8 cellular contexts compared by ENCODE assay signal in the genomic region with DNA sequence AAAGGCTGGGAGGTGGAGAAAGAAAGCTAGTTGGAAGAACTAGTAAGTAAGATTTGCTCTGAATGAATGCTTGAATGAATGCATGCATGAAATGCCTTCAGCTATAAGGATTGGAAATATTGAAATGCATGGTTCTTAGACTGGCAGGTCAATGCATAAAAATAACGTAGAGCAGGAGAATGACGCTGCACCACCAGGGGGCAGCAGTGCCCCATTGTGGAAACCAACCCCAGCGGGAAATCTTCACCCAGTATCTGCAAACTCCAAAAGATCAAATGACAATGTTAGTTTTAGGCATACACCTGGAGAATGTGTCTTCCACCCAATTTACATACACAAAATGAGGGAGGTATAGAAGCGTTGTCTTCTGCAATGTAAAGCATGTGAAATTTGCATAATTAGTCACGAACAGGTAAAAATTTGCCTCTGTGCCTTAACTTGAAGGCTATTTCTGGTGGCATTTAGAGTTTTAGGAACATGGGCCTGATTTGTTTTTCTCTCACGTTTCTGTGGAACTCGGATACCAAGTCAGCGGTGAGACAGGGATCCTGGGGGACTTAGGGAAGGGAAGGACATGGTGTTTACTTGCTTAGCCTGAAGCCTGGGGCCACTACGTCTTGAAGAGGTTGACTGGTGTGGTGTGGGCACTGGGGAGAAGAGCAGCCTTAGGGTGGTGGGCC.
DNase-seq lines count a peak whose midpoint lies in the region; ATAC-seq and TF ChIP-seq lines count a peak whose summit lies in the region.

No MANE protein-coding gene starts in this region.

- ATAC-seq in HG02588 (IDR thresholded peaks at IDR 0.05; ENCODE audit: unreplicated experiment) (peak; percentile 60), GM21526 (IDR thresholded peaks at IDR 0.05; ENCODE audit: low FRiP score, unreplicated experiment) (no peak)

- H3K27me3 ChIP-seq in iPS DF 6.9 (ENCODE audit: control insufficient read depth, insufficient read depth, low read length), result no peaks in the 10 kb centered on the region

- DNase-seq in GM12865 (ENCODE audit: low read depth), result peak; percentile 68
- peak; percentile 47 to 81 (median 73) for DNase-seq in NCI-H1417 (lab: John Stamatoyannopoulos, UW)
- DNase-seq in T-helper 22 cell (ENCODE audit: low read depth), result peak; percentile 25
- peak in 56 of 58 donors; percentile 10 to 89 (median 50) for DNase-seq in anterior cingulate cortex (lab: John Stamatoyannopoulos, UW)
- peak; percentile 43 for DNase-seq in iPS DF 6.9 (ENCODE audit: low read depth, low spot score)
- peak; percentile 41 to 63 for DNase-seq in stimulated activated CD4-positive, alpha-beta T cell treated with anti-CD3 and anti-CD28 coated beads, Interleukin-15, amount 100 ng/mL, for 48 hours (ENCODE audit: low read depth in 2 of 2)

- no peaks in the 10 kb centered on the region; the same call in 1 of the 2 replicates for H3K9me3 ChIP-seq in iPS DF 6.9 (ENCODE audit: control insufficient read depth, insufficient read depth, low read length)

- no peak overlapping the region for H3K27ac ChIP-seq in iPS DF 6.9 (ENCODE audit: low read length)

- H3K4me3 ChIP-seq in GM12865 (ENCODE audit: low read depth, low read length), result no peak overlapping the region
- no peak overlapping the region for H3K4me3 ChIP-seq in iPS DF 6.9 (ENCODE audit: low read length)

- no peaks in the 10 kb centered on the region for H3K36me3 ChIP-seq in iPS DF 6.9 (ENCODE audit: control insufficient read depth, insufficient read depth, low read length)

- TF ChIP-seq CTCF in GM12865 (IDR thresholded peaks at IDR 0.05; ENCODE audit: insufficient read depth, low read depth, low read length, missing control alignments), result peak; percentile 92

- peaks cover 6% of the 10 kb centered on the region for H3K4me1 ChIP-seq in iPS DF 6.9 (ENCODE audit: control insufficient read depth, insufficient read depth, low read length)

- no CpG with 5 or more reads among the region's 9 CpGs for WGBS in iPS DF 6.9 (ENCODE audit: insufficient coverage, insufficient read length)
